Comparison of ENCODE assay signal across 8 cellular contexts in the genomic region with DNA sequence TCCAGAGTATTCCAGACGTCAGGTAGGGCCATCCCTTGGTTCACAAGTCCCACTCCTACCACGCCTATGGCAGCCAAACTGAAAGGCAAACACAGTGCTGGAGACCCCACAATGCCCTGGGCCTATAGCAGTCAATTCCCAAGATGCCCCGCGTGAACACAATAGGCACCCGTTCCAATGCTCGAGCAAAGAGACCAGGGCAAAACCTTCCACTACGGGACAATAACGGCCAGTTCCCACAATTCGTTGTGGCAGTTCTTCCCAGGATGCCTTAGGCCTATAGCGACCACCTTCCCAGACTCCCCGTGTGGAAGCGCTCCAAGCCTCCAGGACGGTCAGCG. TPM values are rescaled to one million over a fixed set of nuclear protein-coding genes. Genes with fewer than 3 reads are reported as not detected.
A peak's percentile ranks its signal among the peaks of the same experiment; 100 is the strongest.
DNase-seq lines count a peak whose midpoint lies in the region; ATAC-seq, FAIRE-seq and TF ChIP-seq lines count a peak whose summit lies in the region.

No MANE protein-coding gene starts in this region.

- peaks cover 18% of the 10 kb centered on the region for H3K4me1 ChIP-seq in CD4-positive, CD25-positive, alpha-beta regulatory T cell (ENCODE audit: control insufficient read depth, insufficient read depth, low read length, poor library complexity, severe bottlenecking)
- peaks cover 5% of the 10 kb centered on the region for H3K4me1 ChIP-seq in iPS-18a (ENCODE audit: control insufficient read depth, low read depth, low read length)

- no peaks in the 10 kb centered on the region for H3K9me3 ChIP-seq in CD4-positive, CD25-positive, alpha-beta regulatory T cell (ENCODE audit: control insufficient read depth in 2 of 2, low read length in 2 of 2)
- no peaks in the 10 kb centered on the region for H3K9me3 ChIP-seq in iPS-18a (ENCODE audit: control insufficient read depth, low read depth, low read length)

- H3K27ac Mint-ChIP-seq in CD4-positive, CD25-positive, alpha-beta regulatory T cell = peak overlapping the region; percentile 85 to 98 (median 96)

- H3K9me3 Mint-ChIP-seq in CD4-positive, CD25-positive, alpha-beta regulatory T cell = no peaks in the 10 kb centered on the region

- H3K27me3 ChIP-seq in CD4-positive, CD25-positive, alpha-beta regulatory T cell (ENCODE audit: control insufficient read depth, insufficient read depth, low read length) = no peaks in the 10 kb centered on the region
- H3K27me3 ChIP-seq in iPS-18a (ENCODE audit: control insufficient read depth, insufficient read depth, low read length) = no peaks in the 10 kb centered on the region

- no peak for TF ChIP-seq CTCF in D721Med (IDR thresholded peaks at IDR 0.05; ENCODE audit: insufficient read depth, missing control alignments)

- no peaks in the 10 kb centered on the region for H3K27me3 Mint-ChIP-seq in CD4-positive, CD25-positive, alpha-beta regulatory T cell

- ATAC-seq in CD4-positive, CD25-positive, alpha-beta regulatory T cell (ENCODE audit: low read depth in 2 of 2) = no peak
- ATAC-seq in GM19351 (IDR thresholded peaks at IDR 0.05; ENCODE audit: unreplicated experiment) (peak; percentile 13), HG03520 (IDR thresholded peaks at IDR 0.05; ENCODE audit: unreplicated experiment) (peak; percentile 16)

- H3K36me3 Mint-ChIP-seq in CD4-positive, CD25-positive, alpha-beta regulatory T cell = peaks cover 4% of the 10 kb centered on the region

- peak overlapping the region; percentile 90 for H3K4me3 ChIP-seq in CD4-positive, CD25-positive, alpha-beta regulatory T cell (ENCODE audit: low read depth, low read length)
- peak overlapping the region; percentile 86 for H3K4me3 ChIP-seq in iPS-18a (ENCODE audit: low read length)

- DNase-seq in CD4-positive, CD25-positive, alpha-beta regulatory T cell = peak in 1 of 3 donors; percentile 76
- DNase-seq in OCI-M2 (lab: John Stamatoyannopoulos, UW; ENCODE audit: unreplicated experiment) (peak; percentile 41), D721Med (ENCODE audit: insufficient read length, low spot score) (no peak)
- peak; percentile 41 for DNase-seq in stimulated activated CD4-positive, alpha-beta T cell treated with anti-CD3 and anti-CD28 coated beads, Interleukin-12 subunit alpha, Interleukin-12 subunit beta, amount 100 ng/mL, for 4 hours

- peak overlapping the region; percentile 84 for H3K27ac ChIP-seq in CD4-positive, CD25-positive, alpha-beta regulatory T cell (ENCODE audit: insufficient read depth, low read length, poor library complexity, severe bottlenecking)
- H3K27ac ChIP-seq in angular gyrus (ENCODE audit: low read depth, low read length) = peak overlapping the region; percentile 97
- H3K27ac ChIP-seq in iPS-18a (ENCODE audit: low read length) = peak overlapping the region; percentile 94

- H3K36me3 ChIP-seq in CD4-positive, CD25-positive, alpha-beta regulatory T cell (ENCODE audit: control insufficient read depth, insufficient read depth, low read length) = peaks cover 3% of the 10 kb centered on the region
- no peaks in the 10 kb centered on the region for H3K36me3 ChIP-seq in iPS-18a (ENCODE audit: control insufficient read depth, low read depth, low read length)

- peak overlapping the region; percentile 91 to 98 (median 98) for H3K4me3 Mint-ChIP-seq in CD4-positive, CD25-positive, alpha-beta regulatory T cell

- no peak for FAIRE-seq in D721Med (lab: Jason Lieb, UNC)

- peak overlapping the region; percentile 88 for H3K9ac ChIP-seq in iPS-18a (ENCODE audit: low read length)

- H3K4me1 Mint-ChIP-seq in CD4-positive, CD25-positive, alpha-beta regulatory T cell = peaks cover 10 to 43% (median 26%) of the 10 kb centered on the region in 4 donors

RNA-seq across cellular contexts. Expression of a gene that starts 0.5 kb away (rescaled TPM):
- 26.6 TPM for total RNA-seq in CD4-positive, CD25-positive, alpha-beta regulatory T cell
- 10 to 100 TPM; 12.6 to 14.6 (median 13.7) TPM for polyA plus RNA-seq in CD4-positive, CD25-positive, alpha-beta regulatory T cell

RNA-seq across cellular contexts. Expression of a gene that starts 7.0 kb away (rescaled TPM):
- total RNA-seq in CD4-positive, CD25-positive, alpha-beta regulatory T cell = 0.64 TPM
- 1 to 10 TPM in 1 of 4 donors, under 1 TPM in 3; 0.42 to 1.1 (median 0.63) TPM for polyA plus RNA-seq in CD4-positive, CD25-positive, alpha-beta regulatory T cell

RNA-seq across cellular contexts. Expression of a gene that starts 20.8 kb away (rescaled TPM):
- 0.30 TPM for total RNA-seq in CD4-positive, CD25-positive, alpha-beta regulatory T cell
- not detected for polyA plus RNA-seq in CD4-positive, CD25-positive, alpha-beta regulatory T cell

RNA-seq across cellular contexts. Expression of a gene that starts 22.5 kb away (rescaled TPM):
- 8.7 TPM for total RNA-seq in CD4-positive, CD25-positive, alpha-beta regulatory T cell
- 10 to 100 TPM in 2 of 4 donors, 1 to 10 TPM in 2; 5.5 to 11.0 (median 9.9) TPM for polyA plus RNA-seq in CD4-positive, CD25-positive, alpha-beta regulatory T cell

RNA-seq across cellular contexts. Expression of a gene that starts 23.0 kb away (rescaled TPM):
- total RNA-seq in CD4-positive, CD25-positive, alpha-beta regulatory T cell = 40.9 TPM
- 1 to 10 TPM in 3 of 4 donors, under 1 TPM in 1; 0.54 to 3.0 (median 1.5) TPM for polyA plus RNA-seq in CD4-positive, CD25-positive, alpha-beta regulatory T cell

Comparison
In these comparisons a context has a peak if more than half of its experiments do, and no peak if none do; other contexts are left out.
1. ATAC-seq: peak in GM19351 (single experiment) and HG03520 (single experiment); none in CD4-positive, CD25-positive, alpha-beta regulatory T cell (0 of 2).
2. Peak in every context shown above with its lines, with median percentiles within 50 percentile points of each other: H3K27ac ChIP-seq.